In genomic region chr22:35401863-35402262, GRCh38 we compare ENCODE assay signal across 1 cellular context.
TF ChIP-seq lines count a peak whose summit lies in the region.

No MANE protein-coding gene starts in this region.

TF ChIP-seq in HepG2, 621 proteins besides CTCF, POLR2A, EP300 and RAD21:
- TF ChIP-seq GATAD2A (CRISPR knock-in tag; IDR thresholded peaks at IDR 0.05) = no peak
- TF ChIP-seq TCF7L2 (IDR thresholded peaks at IDR 0.05; ENCODE audit: low read depth, low read length) = no peak
- TF ChIP-seq ZNF766 (CRISPR knock-in tag; IDR thresholded peaks at IDR 0.05; ENCODE audit: borderline replicate concordance) = no peak
- 0 out of 2 replicates have a peak, but pooled peaks have one; percentile 61 for TF ChIP-seq FOXO4 (CRISPR knock-in tag; conservative IDR thresholded peaks at IDR 0.05)
- TF ChIP-seq, protein P1, sequence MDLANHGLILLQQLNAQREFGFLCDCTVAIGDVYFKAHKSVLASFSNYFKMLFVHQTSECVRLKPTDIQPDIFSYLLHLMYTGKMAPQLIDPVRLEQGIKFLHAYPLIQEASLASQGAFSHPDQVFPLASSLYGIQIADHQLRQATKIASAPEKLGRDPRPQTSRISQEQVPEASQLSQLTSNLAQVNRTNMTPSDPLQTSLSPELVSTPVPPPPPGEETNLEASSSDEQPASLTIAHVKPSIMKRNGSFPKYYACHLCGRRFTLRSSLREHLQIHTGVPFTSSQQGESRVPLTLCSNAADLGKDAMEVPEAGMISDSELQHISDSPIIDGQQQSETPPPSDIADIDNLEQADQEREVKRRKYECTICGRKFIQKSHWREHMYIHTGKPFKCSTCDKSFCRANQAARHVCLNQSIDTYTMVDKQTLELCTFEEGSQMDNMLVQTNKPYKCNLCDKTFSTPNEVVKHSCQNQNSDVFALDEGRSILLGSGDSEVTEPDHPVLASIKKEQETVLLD (CRISPR knock-in tag; IDR thresholded peaks at IDR 0.05; ENCODE audit: low read depth) = no peak
